In the genomic region with DNA sequence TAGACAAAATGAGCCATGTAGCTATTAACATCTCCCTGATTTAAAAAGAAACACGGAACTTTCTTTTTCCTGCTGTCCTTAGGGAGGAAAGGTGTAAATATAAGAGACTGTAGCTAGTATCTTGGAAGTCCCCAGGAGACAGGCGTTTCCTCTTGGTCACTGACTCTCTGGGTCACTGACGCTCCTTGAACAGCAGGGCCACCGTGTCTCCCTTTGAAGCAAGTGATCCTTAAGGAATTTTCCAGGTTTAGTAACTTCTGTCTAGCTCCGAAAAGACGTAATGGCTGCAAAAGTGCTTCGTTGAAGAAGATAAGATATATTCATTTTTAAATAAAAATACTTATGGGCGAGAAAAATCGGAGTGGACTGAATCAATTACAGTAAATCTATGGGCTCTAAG, we compare ENCODE assay signal across 8 cellular contexts. TPM values are rescaled to one million over a fixed set of nuclear protein-coding genes. Genes with fewer than 3 reads are reported as not detected.
DNase-seq lines count a peak whose midpoint lies in the region; ATAC-seq and TF ChIP-seq lines count a peak whose summit lies in the region.

No MANE protein-coding gene starts in this region.

- peaks cover 10% of the 10 kb centered on the region for H3K36me3 Mint-ChIP-seq in activated T-cell treated with anti-CD3 and anti-CD28 coated beads, Interleukin-2, amount 50 U/mL, for 4 hours (ENCODE audit: insufficient read depth)
- H3K36me3 Mint-ChIP-seq in activated naive CD4-positive, alpha-beta T cell treated with anti-CD3 and anti-CD28 coated beads, Interleukin-2, amount 50 U/mL, for 72 hours = peaks cover 12 to 16% of the 10 kb centered on the region in 2 donors

- no peak for TF ChIP-seq CTCF in thoracic aorta (IDR thresholded peaks at IDR 0.05)

- H3K4me3 ChIP-seq in thoracic aorta = peak overlapping the region; percentile 98

- no peaks in the 10 kb centered on the region for H3K36me3 ChIP-seq in thoracic aorta

- no peaks in the 10 kb centered on the region for H3K9me3 ChIP-seq in thoracic aorta

- H3K27me3 ChIP-seq in thoracic aorta (replicated peaks; ENCODE audit: insufficient read depth) = no peaks in the 10 kb centered on the region

- peak overlapping the region; percentile 89 to 95 for H3K27ac ChIP-seq in thoracic aorta

- no peaks in the 10 kb centered on the region for H3K27me3 Mint-ChIP-seq in activated T-cell treated with anti-CD3 and anti-CD28 coated beads, Interleukin-2, amount 50 U/mL, for 4 hours (ENCODE audit: low read depth)

- peak overlapping the region; percentile 99 for H3K4me3 Mint-ChIP-seq in activated T-cell treated with anti-CD3 and anti-CD28 coated beads, Interleukin-2, amount 50 U/mL, for 4 hours

- peaks cover 44% of the 10 kb centered on the region for H3K4me1 Mint-ChIP-seq in activated T-cell treated with anti-CD3 and anti-CD28 coated beads, Interleukin-2, amount 50 U/mL, for 4 hours (ENCODE audit: low read depth)

- DNase-seq in activated T-cell treated with anti-CD3 and anti-CD28 coated beads, Interleukin-2, amount 50 U/mL, for 4 hours = no peak
- no peak for DNase-seq in activated T-cell treated with anti-CD3 and anti-CD28 coated beads for 4 hours
- DNase-seq in activated naive CD4-positive, alpha-beta T cell treated with anti-CD3 and anti-CD28 coated beads, Interleukin-2, amount 50 U/mL, for 72 hours (ENCODE audit: low spot score in 2 of 2) = no peak
- DNase-seq in kidney tubule cell (ENCODE audit: low spot score) = peak; percentile 77
- DNase-seq in thoracic aorta (ENCODE audit: low spot score) = no peak
- DNase-seq in hepatic stellate cell (ENCODE audit: low spot score) = no peak
- no peak for DNase-seq in GM19240 (ENCODE audit: insufficient read length, low spot score)

- peak overlapping the region; percentile 73 to 88 for H3K27ac Mint-ChIP-seq in activated naive CD4-positive, alpha-beta T cell treated with anti-CD3 and anti-CD28 coated beads, Interleukin-2, amount 50 U/mL, for 72 hours

- ATAC-seq in activated T-cell treated with anti-CD3 and anti-CD28 coated beads, Interleukin-2, amount 50 U/mL, for 4 hours = no peak
- ATAC-seq in activated naive CD4-positive, alpha-beta T cell treated with anti-CD3 and anti-CD28 coated beads, Interleukin-2, amount 50 U/mL, for 72 hours = no peak
- no peak for ATAC-seq in thoracic aorta (ENCODE audit: insufficient number of reproducible peaks, low FRiP score, low read depth)
- ATAC-seq in GM21529 (IDR thresholded peaks at IDR 0.05; ENCODE audit: unreplicated experiment) = no peak

- H3K4me1 ChIP-seq in thoracic aorta (ENCODE audit: control insufficient read depth in 1 of 2, low read depth in 2 of 2) = peaks cover 34 to 42% of the 10 kb centered on the region in 2 donors

- H3K9me3 Mint-ChIP-seq in activated T-cell treated with anti-CD3 and anti-CD28 coated beads, Interleukin-2, amount 50 U/mL, for 4 hours = no peaks in the 10 kb centered on the region
- H3K9me3 Mint-ChIP-seq in activated naive CD4-positive, alpha-beta T cell treated with anti-CD3 and anti-CD28 coated beads, Interleukin-2, amount 50 U/mL, for 72 hours = no peaks in the 10 kb centered on the region

RNA-seq across cellular contexts. Expression of gene CLTA, which starts 0.7 kb away (rescaled TPM):
- 100 to 1,000 TPM; 182 to 195 (median 183) TPM for total RNA-seq in activated T-cell treated with anti-CD3 and anti-CD28 coated beads, Interleukin-2, amount 50 U/mL, for 4 hours
- total RNA-seq in activated naive CD4-positive, alpha-beta T cell treated with anti-CD3 and anti-CD28 coated beads, Interleukin-2, amount 50 U/mL, for 72 hours = 100 to 1,000 TPM in 1 of 2 donors, 10 to 100 TPM in 1; 77.0 to 127 TPM
- 100 to 1,000 TPM; 127 to 145 TPM for total RNA-seq in thoracic aorta

RNA-seq across cellular contexts. Expression of gene CCIN, which starts 20.8 kb away (rescaled TPM):
- total RNA-seq in activated T-cell treated with anti-CD3 and anti-CD28 coated beads, Interleukin-2, amount 50 U/mL, for 4 hours = not detected
- total RNA-seq in activated naive CD4-positive, alpha-beta T cell treated with anti-CD3 and anti-CD28 coated beads, Interleukin-2, amount 50 U/mL, for 72 hours = not detected
- 1 to 10 TPM; 1.6 to 2.3 TPM for total RNA-seq in thoracic aorta

RNA-seq across cellular contexts. Expression of gene GLIPR2, which starts 53.4 kb away (rescaled TPM):
- total RNA-seq in activated T-cell treated with anti-CD3 and anti-CD28 coated beads, Interleukin-2, amount 50 U/mL, for 4 hours = 1 to 10 TPM; 5.3 to 7.6 (median 6.1) TPM
- total RNA-seq in activated naive CD4-positive, alpha-beta T cell treated with anti-CD3 and anti-CD28 coated beads, Interleukin-2, amount 50 U/mL, for 72 hours = 10 to 100 TPM in 1 of 2 donors, 1 to 10 TPM in 1; 4.0 to 17.0 TPM
- total RNA-seq in thoracic aorta = 10 to 100 TPM; 47.0 to 52.1 TPM
